In the genomic region with DNA sequence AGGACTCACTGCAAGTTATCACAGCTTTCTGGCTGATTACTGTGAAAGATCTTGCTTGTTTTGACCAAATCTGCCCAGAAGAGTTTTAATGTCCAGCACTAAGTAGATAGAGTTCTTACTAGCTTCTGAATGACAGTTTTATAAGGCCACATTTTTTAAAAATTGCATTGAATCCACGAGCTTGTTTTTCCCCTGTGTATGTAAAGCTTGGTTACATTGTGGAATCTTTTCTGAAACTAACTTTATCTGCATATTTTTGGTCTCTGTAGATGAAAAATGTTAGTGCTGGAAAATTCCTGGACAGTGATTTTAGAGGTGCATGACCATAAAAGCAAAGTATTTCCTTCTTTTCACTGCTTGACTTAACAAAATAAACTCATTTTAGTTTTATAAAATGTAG, we compare ENCODE assay signal across 18 cellular contexts.
DNase-seq lines count a peak whose midpoint lies in the region; ATAC-seq and TF ChIP-seq lines count a peak whose summit lies in the region.
"Had no signal": no experiment of that assay in that cellular context is flagged by ENCODE, and none has a peak within 500 bp of the region (broad histone marks: within the 10 kb centered on the region; RNA-seq: fewer than 3 reads in every experiment).

No MANE protein-coding gene starts in this region.

- no peak overlapping the region for H3K27ac Mint-ChIP-seq in progenitor cell of endocrine pancreas

- peak overlapping the region; percentile 62 for H2AFZ ChIP-seq in GM23248
- H2AFZ ChIP-seq: PC-9 had no signal

- peaks cover 59% of the 10 kb centered on the region for H3K4me1 ChIP-seq in GM23248 (ENCODE audit: insufficient read depth)

- H3K36me3 ChIP-seq in GM23248 (ENCODE audit: low read depth): no peaks in the 10 kb centered on the region

- intact Hi-C loops in dorsolateral prefrontal cortex (cut with DNase I): no loop called here

- H3K36me3 Mint-ChIP-seq in progenitor cell of endocrine pancreas (ENCODE audit: insufficient read depth): no peaks in the 10 kb centered on the region

- WGBS in GM23248 (ENCODE audit: low coverage in 1 of 2, low lambda C conversion rate in 2 of 2, missing lambda C conversion rate in 2 of 2), 2 experiments: 6 to 9% methylated on average over 1 of the region's 1 CpG

- no peaks in the 10 kb centered on the region for H3K9me2 ChIP-seq in GM23248 (ENCODE audit: insufficient read depth)
- H3K9me2 ChIP-seq: SK-N-SH had no signal

- no peaks in the 10 kb centered on the region for H3K9me3 ChIP-seq in GM23248 (ENCODE audit: low read depth)
- H3K9me3 ChIP-seq: SK-N-SH had no signal

- TF ChIP-seq CTCF in dorsolateral prefrontal cortex (IDR thresholded peaks at IDR 0.05 in 54 of 56, conservative IDR thresholded peaks at IDR 0.05 in 2 of 56; ENCODE audit: low read depth in 1 of 56, partially characterized antibody in 56 of 56): no peak
- TF ChIP-seq CTCF in progenitor cell of endocrine pancreas (IDR thresholded peaks at IDR 0.05; ENCODE audit: unreplicated experiment): no peak

- H3K27me3 Mint-ChIP-seq in progenitor cell of endocrine pancreas: no peaks in the 10 kb centered on the region

- H3K79me2 ChIP-seq in GM23248 (ENCODE audit: insufficient read depth): no peaks in the 10 kb centered on the region

- no peaks in the 10 kb centered on the region for H3K27me3 ChIP-seq in GM23248 (replicated peaks; ENCODE audit: insufficient read depth)
- no peaks in the 10 kb centered on the region for H3K27me3 ChIP-seq in dorsolateral prefrontal cortex

- peaks cover 20% of the 10 kb centered on the region for H3F3A ChIP-seq in GM23248 (ENCODE audit: insufficient read depth)

- H3K9me3 Mint-ChIP-seq in progenitor cell of endocrine pancreas (ENCODE audit: low read depth): no peaks in the 10 kb centered on the region

- peak overlapping the region; percentile 45 for H3K27ac ChIP-seq in GM23248
- no peak overlapping the region for H3K27ac ChIP-seq in dorsolateral prefrontal cortex
- H3K27ac ChIP-seq: KMS-11, PC-9 had no signal

- H3K4me3 Mint-ChIP-seq in progenitor cell of endocrine pancreas (ENCODE audit: low read depth): no peak overlapping the region

- H4K20me1 ChIP-seq in GM23248 (ENCODE audit: insufficient read depth): no peaks in the 10 kb centered on the region

- in situ Hi-C loops in GM23248 (cut with MboI): no loop called here

- H3K9ac ChIP-seq in GM23248: peak overlapping the region; percentile 11
- H3K9ac ChIP-seq: KMS-11, SK-N-SH had no signal

- H3K4me3 ChIP-seq in GM23248: peak overlapping the region; percentile 32
- H3K4me3 ChIP-seq in dorsolateral prefrontal cortex: no peak overlapping the region
- H3K4me3 ChIP-seq: PC-9 had no signal

- H3K4me1 Mint-ChIP-seq in progenitor cell of endocrine pancreas (ENCODE audit: low read depth): no peaks in the 10 kb centered on the region

- DNase-seq in GM23248 (peak; percentile 28), astrocyte of the hippocampus (ENCODE audit: low read depth, low spot score) (peak; percentile 24), glomerular visceral epithelial cell (ENCODE audit: extremely low spot score) (peak; percentile 1), dorsolateral prefrontal cortex (no peak), progenitor cell of endocrine pancreas (ENCODE audit: low spot score, unreplicated experiment) (no peak), SHP77 (lab: John Stamatoyannopoulos, UW) (no peak)
- DNase-seq: C1 segment of cervical spinal cord, DMS79 treated with DMSO at 0.1 percent for 48 hours, GF-D8, NCI-H1092, NCI-H1694, NCI-H510A treated with DMSO at 0.1 percent for 48 hours, NCI-H82, PC-9, SK-N-SH had no signal

- ATAC-seq in HG03342 (IDR thresholded peaks at IDR 0.05; ENCODE audit: unreplicated experiment): no peak
- ATAC-seq: HepG2 had no signal

- H3K4me2 ChIP-seq in GM23248 (ENCODE audit: unreplicated experiment): peak overlapping the region; percentile 74
- H3K4me2 ChIP-seq: KMS-11, PC-9, SK-N-SH had no signal

Comparison
In these comparisons a context has a peak if more than half of its experiments do, and no peak if none do; other contexts are left out.
1. DNase-seq: peak in GM23248 (single experiment), astrocyte of the hippocampus (single experiment) and glomerular visceral epithelial cell (single experiment); none in dorsolateral prefrontal cortex (0 of 10), progenitor cell of endocrine pancreas (single experiment) and SHP77 (0 of 2).